ENCODE assay signal across 8 cellular contexts in genomic region chr20:34825530-34826362, GRCh38. TPM values are rescaled to one million over a fixed set of nuclear protein-coding genes. Genes with fewer than 3 reads are reported as not detected.
DNase-seq lines count a peak whose midpoint lies in the region; ATAC-seq and TF ChIP-seq lines count a peak whose summit lies in the region.

TSS of gene NCOA6 (minus strand) at chr20:34825651. CDS start at chr20:34782355, 43,296 bp downstream.

- H3K27me3 Mint-ChIP-seq in progenitor cell of endocrine pancreas: peaks cover 3% of the 10 kb centered on the region

- H3K27me3 ChIP-seq in adrenal gland (no peaks in the 10 kb centered on the region), heart right ventricle (no peaks in the 10 kb centered on the region), upper lobe of left lung (no peaks in the 10 kb centered on the region)

- H3K9me3 Mint-ChIP-seq in progenitor cell of endocrine pancreas (ENCODE audit: low read depth): peaks cover 4% of the 10 kb centered on the region

- peak within 1 kb of the TSS; percentile 99 for H3K27ac Mint-ChIP-seq in progenitor cell of endocrine pancreas

- H3K4me1 ChIP-seq in adrenal gland (replicated peaks in 1 of 2): peaks cover 13 to 22% of the 10 kb centered on the region in 2 donors
- H3K4me1 ChIP-seq in heart right ventricle: peaks cover 3 to 47% (median 28%) of the 10 kb centered on the region in 9 donors
- H3K4me1 ChIP-seq in upper lobe of left lung: peaks cover 17 to 25% (median 21%) of the 10 kb centered on the region in 4 donors

- intact Hi-C loops in T-helper 1 cell treated with Interleukin-12 subunit alpha and Interleukin-12 subunit beta and Interleukin-4 antibody, amounts not matched to agents 30 ng/mL and 1 ng/mL, for 36 hours (cut with micrococcal nuclease): loop anchor here (2.0 to 10.0 kb wide), 5 partner anchors 267 to 792 kb away; partner anchors contain the start of genes CEP250, DYNLRB1, SPAG4 and TRPC4AP
- intact Hi-C loops in adrenal gland (cut with DNase I): no loop called here
- intact Hi-C loops in heart right ventricle (cut with DNase I): loop anchor here in 2 of 10 donors (10.0 kb wide), 2 partner anchors 269 to 449 kb away; partner anchors contain the start of genes MMP24OS (in 1 of the 2) and TRPC4AP (in 1 of the 2)

- peaks cover 7% of the 10 kb centered on the region for H3K36me3 Mint-ChIP-seq in progenitor cell of endocrine pancreas (ENCODE audit: insufficient read depth)

- TF ChIP-seq EP300 in upper lobe of left lung (IDR thresholded peaks at IDR 0.05): no peak

- ATAC-seq in HG02642 (IDR thresholded peaks at IDR 0.05; ENCODE audit: poor library complexity, unreplicated experiment) (peak; percentile 62), heart right ventricle (peak; percentile 89 to 94 (median 91)), upper lobe of left lung (ENCODE audit: low FRiP score in 2 of 2) (peak; percentile 88 to 94)

- TF ChIP-seq POLR2A in adrenal gland (IDR thresholded peaks at IDR 0.05): peak in 1 of 2 donors; percentile 35
- no peak for TF ChIP-seq POLR2A in upper lobe of left lung (IDR thresholded peaks at IDR 0.05)

- H3K27ac ChIP-seq in adrenal gland (peak within 1 kb of the TSS in 4 of 5 donors; percentile 67 to 99 (median 86)), heart right ventricle (peak within 1 kb of the TSS; percentile 85 to 97 (median 93)), upper lobe of left lung (peak within 1 kb of the TSS; percentile 91 to 98 (median 94))

- peak within 1 kb of the TSS; percentile 97 for H3K4me3 Mint-ChIP-seq in progenitor cell of endocrine pancreas (ENCODE audit: low read depth)

- H3K9me3 ChIP-seq in adrenal gland (replicated peaks in 1 of 3) (no peaks in the 10 kb centered on the region), heart right ventricle (no peaks in the 10 kb centered on the region), upper lobe of left lung (no peaks in the 10 kb centered on the region)

- TF ChIP-seq CTCF in adrenal gland (IDR thresholded peaks at IDR 0.05): no peak
- TF ChIP-seq CTCF in heart right ventricle (IDR thresholded peaks at IDR 0.05): no peak
- no peak for TF ChIP-seq CTCF in progenitor cell of endocrine pancreas (IDR thresholded peaks at IDR 0.05; ENCODE audit: unreplicated experiment)
- no peak for TF ChIP-seq CTCF in upper lobe of left lung (IDR thresholded peaks at IDR 0.05)

- DNase-seq in NCI-H1436 (lab: John Stamatoyannopoulos, UW): peak; percentile 70
- DNase-seq in adrenal gland: peak; percentile 85 to 93 (median 90)
- peak; percentile 87 to 92 for DNase-seq in heart right ventricle
- DNase-seq in progenitor cell of endocrine pancreas (ENCODE audit: low spot score, unreplicated experiment): peak; percentile 84
- peak; percentile 87 to 97 for DNase-seq in upper lobe of left lung

- WGBS in adrenal gland, 4 donors: 7 to 28% (median 15%) methylated on average over 13 to 51 of the region's 52 CpGs
- WGBS in heart right ventricle, 2 donors: 7 to 15% methylated on average over 27 to 52 of the region's 52 CpGs
- WGBS in upper lobe of left lung, 2 donors: 16 to 52% methylated on average over 8 to 30 of the region's 52 CpGs

- H3K36me3 ChIP-seq in adrenal gland (replicated peaks in 1 of 2) (no peaks in the 10 kb centered on the region), heart right ventricle (no peaks in the 10 kb centered on the region), upper lobe of left lung (no peaks in the 10 kb centered on the region)

- peak within 1 kb of the TSS; percentile 70 for H3K4me3 ChIP-seq in GM08714 (ENCODE audit: low read length)
- H3K4me3 ChIP-seq in adrenal gland: peak within 1 kb of the TSS; percentile 3 to 92 (median 62)
- H3K4me3 ChIP-seq in heart right ventricle: peak within 1 kb of the TSS; percentile 67 to 98 (median 92)
- peak within 1 kb of the TSS; percentile 86 to 98 (median 92) for H3K4me3 ChIP-seq in upper lobe of left lung

- H3K4me1 Mint-ChIP-seq in progenitor cell of endocrine pancreas (ENCODE audit: low read depth): peaks cover 27% of the 10 kb centered on the region

RNA-seq across cellular contexts. Expression of gene NCOA6, which starts in this region (rescaled TPM):
- total RNA-seq in T-helper 1 cell treated with Interleukin-12 subunit alpha and Interleukin-12 subunit beta and Interleukin-4 antibody, amounts not matched to agents 30 ng/mL and 1 ng/mL, for 36 hours: 35.7 and 37.4 TPM in 2 replicates
- total RNA-seq in adrenal gland (10 to 100 TPM; 13.4 to 25.4 (median 19.6) TPM), heart right ventricle (10 to 100 TPM; 15.5 to 19.7 (median 18.0) TPM), progenitor cell of endocrine pancreas (75.4 and 80.7 TPM in 2 replicates), upper lobe of left lung (10 to 100 TPM; 23.0 to 68.1 (median 25.8) TPM)
- polyA plus RNA-seq in adrenal gland (10 to 100 TPM; 31.8 to 58.2 (median 34.0) TPM), heart right ventricle (10 to 100 TPM; 11.6 to 37.5 TPM)

Comparison
In these comparisons a context has a peak if more than half of its experiments do, and no peak if none do; other contexts are left out.
1. Peak in every context shown above with its lines: DNase-seq, ATAC-seq, H3K4me3 ChIP-seq and H3K27ac ChIP-seq.